18 cellular contexts compared by ENCODE assay signal in genomic region chr1:9328201-9328600, GRCh38. TPM values are rescaled to one million over a fixed set of nuclear protein-coding genes. Genes with fewer than 3 reads are reported as not detected.
A peak's percentile ranks its signal among the peaks of the same experiment; 100 is the strongest.
DNase-seq lines count a peak whose midpoint lies in the region; ATAC-seq and TF ChIP-seq lines count a peak whose summit lies in the region.
"Had no signal": no experiment of that assay in that cellular context is flagged by ENCODE, and none has a peak within 500 bp of the region (broad histone marks: within the 10 kb centered on the region; RNA-seq: fewer than 3 reads in every experiment).

No MANE protein-coding gene starts in this region.

- H3K4me1 Mint-ChIP-seq in chondrocyte (ENCODE audit: low read depth), result peaks cover 96% of the 10 kb centered on the region

- H3K27ac Mint-ChIP-seq in chondrocyte (ENCODE audit: unreplicated experiment), result peak overlapping the region; percentile 87
- H3K27ac Mint-ChIP-seq: IgD-negative memory B cell had no signal

- H3K27me3 ChIP-seq in gastroesophageal sphincter, result no peaks in the 10 kb centered on the region
- no peaks in the 10 kb centered on the region for H3K27me3 ChIP-seq in subcutaneous abdominal adipose tissue (ENCODE audit: control insufficient read depth in 5 of 5, insufficient read depth in 4 of 5, low read length in 5 of 5)

- ATAC-seq in gastroesophageal sphincter, result no peak
- no peak for ATAC-seq in GM19351 (IDR thresholded peaks at IDR 0.05; ENCODE audit: unreplicated experiment)
- ATAC-seq: A549 had no signal

- no peak overlapping the region for H3K9ac ChIP-seq in subcutaneous abdominal adipose tissue (ENCODE audit: low read length in 5 of 5)

- CTCF ChIA-PET in HEK293 (lab: Yijun Ruan, JAX), result no interaction called here

- WGBS in gastroesophageal sphincter (ENCODE audit: low coverage in 1 of 2), 2 donors, result 79 to 86% methylated on average over 5 to 8 of the region's 9 CpGs

- TF ChIP-seq CTCF in HEK293 (tag by site-specific recombination; IDR thresholded peaks at IDR 0.05) (no peak), chondrocyte (IDR thresholded peaks at IDR 0.05) (no peak), gastroesophageal sphincter (IDR thresholded peaks at IDR 0.05) (no peak)

- POLR2A ChIA-PET in HEK293 (lab: Yijun Ruan, JAX), result no interaction called here

- H3K36me3 Mint-ChIP-seq in chondrocyte (ENCODE audit: low read depth), result peaks cover 24% of the 10 kb centered on the region
- H3K36me3 Mint-ChIP-seq: CD4-positive, alpha-beta memory T cell; IgD-negative memory B cell had no signal

- H3K27ac ChIP-seq in HEK293 (ENCODE audit: extremely low read depth, low read depth, low read length) (no peak overlapping the region), gastroesophageal sphincter (peak overlapping the region in 3 of 4 donors; percentile 82 to 88 (median 85)), subcutaneous abdominal adipose tissue (ENCODE audit: low read depth, low read length) (peak overlapping the region; percentile 43)
- H3K27ac ChIP-seq: 22Rv1, C4-2B had no signal

- H3K4me3 ChIP-seq in HEK293 (ENCODE audit: low read depth, low read length) (no peak overlapping the region), gastroesophageal sphincter (no peak overlapping the region), subcutaneous abdominal adipose tissue (ENCODE audit: low read depth in 1 of 5, low read length in 5 of 5) (no peak overlapping the region)
- H3K4me3 ChIP-seq: A549, HAP-1 had no signal

- H3K4me1 ChIP-seq in HEK293 (ENCODE audit: control insufficient read depth, insufficient read depth, low read length) (no peaks in the 10 kb centered on the region), gastroesophageal sphincter (peaks cover 5 to 90% (median 49%) of the 10 kb centered on the region in 3 donors), subcutaneous abdominal adipose tissue (ENCODE audit: control insufficient read depth in 5 of 5, insufficient read depth in 5 of 5, low read length in 5 of 5) (peaks cover 3 to 38% (median 36%) of the 10 kb centered on the region in 5 donors)
- H3K4me1 ChIP-seq: HAP-1 had no signal

- TF ChIP-seq POLR2A in gastroesophageal sphincter (IDR thresholded peaks at IDR 0.05), result no peak

- no peaks in the 10 kb centered on the region for H3K9me3 Mint-ChIP-seq in chondrocyte (ENCODE audit: low read depth)
- H3K9me3 Mint-ChIP-seq: IgD-negative memory B cell had no signal

- H3K27me3 Mint-ChIP-seq in chondrocyte (ENCODE audit: low read depth), result no peaks in the 10 kb centered on the region
- H3K27me3 Mint-ChIP-seq: CD4-positive, alpha-beta memory T cell; IgD-negative memory B cell had no signal

- no peak for TF ChIP-seq EP300 in gastroesophageal sphincter (IDR thresholded peaks at IDR 0.05)

- H3K9me3 ChIP-seq in HEK293 (ENCODE audit: control insufficient read depth, insufficient read depth, low read depth, low read length) (no peaks in the 10 kb centered on the region), gastroesophageal sphincter (no peaks in the 10 kb centered on the region), subcutaneous abdominal adipose tissue (ENCODE audit: control insufficient read depth in 5 of 5, low read length in 5 of 5) (no peaks in the 10 kb centered on the region)
- H3K9me3 ChIP-seq: A549, HAP-1 had no signal

- H3K36me3 ChIP-seq in HEK293 (ENCODE audit: control insufficient read depth in 2 of 2, insufficient read depth in 1 of 2, low read length in 2 of 2), result no peaks in the 10 kb centered on the region
- no peaks in the 10 kb centered on the region for H3K36me3 ChIP-seq in gastroesophageal sphincter
- peaks cover 0 to 5% (median 0%) of the 10 kb centered on the region in 5 donors for H3K36me3 ChIP-seq in subcutaneous abdominal adipose tissue (ENCODE audit: control insufficient read depth in 5 of 5, insufficient read depth in 5 of 5, low read length in 5 of 5)
- H3K36me3 ChIP-seq: HAP-1 had no signal

- DNase-seq in chondrocyte (ENCODE audit: low spot score) (no peak), MV-4-11 (lab: John Stamatoyannopoulos, UW) (no peak), activated gamma-delta T cell treated with Interleukin-2 at 50 U/mL for 16 hours (no peak), ecto neural progenitor cell (ENCODE audit: low spot score) (no peak)
- DNase-seq: AML-193; CD4-positive, alpha-beta memory T cell; DMS153; DMS79; GDM1 had no signal

- H3K4me3 Mint-ChIP-seq in chondrocyte (ENCODE audit: unreplicated experiment), result no peak overlapping the region
- H3K4me3 Mint-ChIP-seq: CD4-positive, alpha-beta memory T cell; IgD-negative memory B cell had no signal

TF ChIP-seq in HEK293, 187 proteins besides CTCF, POLR2A, EP300 and RAD21:
- TF ChIP-seq ZNF239 (tag by site-specific recombination; IDR thresholded peaks at IDR 0.05) (peak; percentile 96), ZNF621 (tag by site-specific recombination; IDR thresholded peaks at IDR 0.05) (no peak)
TF ChIP-seq in HEK293: peak in this region for 1.

RNA-seq across cellular contexts. Expression of gene SPSB1, which starts 35.5 kb away (rescaled TPM):
- total RNA-seq in chondrocyte (164 to 184 TPM (median 173 TPM) in 3 replicates), gastroesophageal sphincter (100 to 1,000 TPM in 2 of 4 donors, 10 to 100 TPM in 2; 56.3 to 111 (median 99.5) TPM)
